Comparison of ENCODE assay signal across 8 cellular contexts in genomic region chr1:118617916-118618315, GRCh38.
"Had no signal": no experiment of that assay in that cellular context is flagged by ENCODE, and none has a peak within 500 bp of the region (broad histone marks: within the 10 kb centered on the region; RNA-seq: fewer than 3 reads in every experiment).

No MANE protein-coding gene starts in this region.

- H3K27me3 Mint-ChIP-seq: IgD-negative memory B cell had no signal

- DNase-seq: IMR-90, KBM-7, KG1 had no signal

- H3K27ac ChIP-seq: HL-60, KMS-11 had no signal

- H3K9ac ChIP-seq: KMS-11 had no signal

- H3K4me3 Mint-ChIP-seq: IgD-negative memory B cell had no signal

- H3K4me3 ChIP-seq: K562 had no signal

- H3K4me1 Mint-ChIP-seq: IgD-negative memory B cell had no signal

- ATAC-seq: HepG2, K562 had no signal
